In genomic region chr19:56958428-56958827, GRCh38 we compare ENCODE assay signal across 22 cellular contexts.
"Had no signal": no experiment of that assay in that cellular context is flagged by ENCODE, and none has a peak within 500 bp of the region (broad histone marks: within the 10 kb centered on the region; RNA-seq: fewer than 3 reads in every experiment).

No MANE protein-coding gene starts in this region.

- DNase-seq: activated CD4-positive, alpha-beta T cell treated with anti-CD3 and anti-CD28 coated beads, Interleukin-2, amount 10 ng/mL, durations not matched to agents 7 days and 5 days; activated CD4-positive, CD25-positive, alpha-beta regulatory T cell treated with anti-CD3 and anti-CD28 coated beads, Interleukin-2, amount 50 U/mL, for 72 hours; activated CD8-positive, alpha-beta memory T cell treated with anti-CD3 and anti-CD28 coated beads, Interleukin-2, amount 10 ng/mL, durations not matched to agents 7 days and 5 days; activated CD8-positive, alpha-beta T cell treated with anti-CD3 and anti-CD28 coated beads for 36 hours; activated effector memory CD4-positive, alpha-beta T cell treated with anti-CD3 and anti-CD28 coated beads, Interleukin-2, amount 50 U/mL, for 16 hours; activated naive CD4-positive, alpha-beta T cell treated with anti-CD3 and anti-CD28 coated beads, Interleukin-2, amount 10 ng/mL, durations not matched to agents 7 days and 5 days; activated T-cell treated with anti-CD3 and anti-CD28 coated beads for 4 hours; anterior cingulate cortex; cortex of kidney; endodermal cell; heart left ventricle; islet precursor cell; left cardiac atrium; nephron progenitor cell; stimulated activated CD4-positive, alpha-beta T cell treated with anti-CD3 and anti-CD28 coated beads, Interleukin-12 subunit alpha, Interleukin-12 subunit beta, amount 100 ng/mL, for 4 hours; stimulated activated CD4-positive, alpha-beta T cell treated with anti-CD3 and anti-CD28 coated beads, Interleukin-4, amount 100 ng/mL, for 4 hours; thyroid gland; WERI-Rb-1 had no signal

- H3K36me3 ChIP-seq: cardiac muscle cell, heart left ventricle, right atrium auricular region, thyroid gland, WERI-Rb-1 had no signal

- H3K4me3 ChIP-seq: body of pancreas, cardiac muscle cell, heart left ventricle, right atrium auricular region, thyroid gland had no signal

- H3K27me3 ChIP-seq: body of pancreas, cardiac muscle cell, right atrium auricular region, thyroid gland had no signal

- H3K4me1 ChIP-seq: body of pancreas, heart left ventricle, right atrium auricular region, thyroid gland had no signal

- H3K27ac ChIP-seq: body of pancreas, cardiac muscle cell, epithelial cell of prostate, heart left ventricle, right atrium auricular region, thyroid gland, WERI-Rb-1 had no signal

- ATAC-seq: activated CD8-positive, alpha-beta memory T cell treated with anti-CD3 and anti-CD28 coated beads, Interleukin-2, amount 10 ng/mL, durations not matched to agents 7 days and 5 days; activated CD8-positive, alpha-beta T cell treated with anti-CD3 and anti-CD28 coated beads for 36 hours; body of pancreas; heart left ventricle; left cardiac atrium had no signal

- H3K9me3 ChIP-seq: body of pancreas, right atrium auricular region, thyroid gland had no signal
